Comparison of ENCODE assay signal across 12 cellular contexts in the genomic region with DNA sequence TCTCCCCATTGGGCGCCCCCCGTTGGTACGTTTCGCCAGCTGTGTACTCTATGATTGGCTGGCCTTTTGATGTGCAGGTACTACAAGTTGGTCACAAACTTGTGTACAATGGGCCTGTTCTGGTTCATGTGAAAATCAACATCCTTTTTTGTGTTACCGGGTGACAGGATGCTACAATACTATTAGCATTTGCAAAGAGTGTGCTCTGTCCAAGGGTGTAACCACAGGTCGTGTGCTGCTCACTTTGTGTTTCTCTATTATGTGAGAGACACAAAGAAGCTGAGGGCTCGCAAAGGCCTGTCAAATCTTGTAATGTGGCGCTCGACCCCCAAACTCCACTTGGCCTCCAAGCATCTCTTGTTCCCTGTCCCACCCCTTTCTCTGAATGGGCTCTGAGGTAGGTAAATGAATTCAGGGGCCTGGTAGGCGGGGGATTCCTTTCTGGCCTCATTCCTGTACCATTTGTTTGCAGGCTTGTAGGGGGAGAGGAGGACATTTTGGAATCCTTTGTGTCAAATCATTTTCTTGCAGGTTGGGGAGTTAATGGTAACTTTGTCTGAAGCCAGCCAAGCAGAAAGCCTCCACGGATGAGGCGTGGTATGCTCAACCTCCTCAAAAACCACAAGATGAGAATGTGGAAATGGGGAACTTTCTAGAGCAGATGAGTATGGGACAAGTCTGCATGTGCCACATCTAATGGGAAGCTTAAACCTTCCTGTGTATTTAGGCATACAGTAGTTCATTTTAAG.
DNase-seq lines count a peak whose midpoint lies in the region; ATAC-seq, FAIRE-seq and TF ChIP-seq lines count a peak whose summit lies in the region.
"Had no signal": no experiment of that assay in that cellular context is flagged by ENCODE, and none has a peak within 500 bp of the region (broad histone marks: within the 10 kb centered on the region; RNA-seq: fewer than 3 reads in every experiment).

No MANE protein-coding gene starts in this region.

- H3K4me2 ChIP-seq in mesendoderm (ENCODE audit: low read length) = no peak overlapping the region

- intact Hi-C loops in natural killer cell (cut with micrococcal nuclease) = no loop called here

- no peak overlapping the region for H2BK15ac ChIP-seq in mesendoderm (replicated peaks; ENCODE audit: low read depth)

- H3K36me3 ChIP-seq in mesendoderm (ENCODE audit: control insufficient read depth, insufficient read depth, low read length) = no peaks in the 10 kb centered on the region

- H3K79me1 ChIP-seq in mesendoderm (ENCODE audit: low read length) = no peaks in the 10 kb centered on the region

- H3K4me1 Mint-ChIP-seq in memory B cell = peaks cover 15% of the 10 kb centered on the region
- peaks cover 0 to 7% of the 10 kb centered on the region in 2 donors for H3K4me1 Mint-ChIP-seq in natural killer cell
- H3K4me1 Mint-ChIP-seq: stimulated activated effector memory CD8-positive, alpha-beta T cell treated with anti-CD3 and anti-CD28 coated beads, Interleukin-12 subunit alpha, Interleukin-12 subunit beta, amount 100 ng/mL, for 72 hours had no signal

- H4K8ac ChIP-seq in mesendoderm (ENCODE audit: low read depth, low read length) = no peak overlapping the region

- no peak for TF ChIP-seq POLR2A in GM12891 (IDR thresholded peaks at IDR 0.05; ENCODE audit: low read depth, low read length)

- H2BK5ac ChIP-seq in mesendoderm (ENCODE audit: low read length) = no peak overlapping the region

- TF ChIP-seq CTCF in natural killer cell (IDR thresholded peaks at IDR 0.05) = no peak

- H3K27me3 ChIP-seq in mesendoderm (ENCODE audit: insufficient read depth, low read length, poor library complexity) = no peaks in the 10 kb centered on the region

- no peak overlapping the region for H3K56ac ChIP-seq in mesendoderm (ENCODE audit: low read length)

- ATAC-seq in HG02623 (IDR thresholded peaks at IDR 0.05; ENCODE audit: unreplicated experiment) (peak; percentile 55), memory B cell (ENCODE audit: low read depth) (peak; percentile 93), natural killer cell (no peak), GM18873 (IDR thresholded peaks at IDR 0.05; ENCODE audit: low FRiP score, unreplicated experiment) (no peak)
- ATAC-seq: stimulated activated effector memory CD8-positive, alpha-beta T cell treated with anti-CD3 and anti-CD28 coated beads, Interleukin-12 subunit alpha, Interleukin-12 subunit beta, amount 100 ng/mL, for 72 hours had no signal

- H3K9me3 Mint-ChIP-seq in memory B cell = no peaks in the 10 kb centered on the region
- H3K9me3 Mint-ChIP-seq in natural killer cell = no peaks in the 10 kb centered on the region
- H3K9me3 Mint-ChIP-seq: stimulated activated effector memory CD8-positive, alpha-beta T cell treated with anti-CD3 and anti-CD28 coated beads, Interleukin-12 subunit alpha, Interleukin-12 subunit beta, amount 100 ng/mL, for 72 hours had no signal

- peak overlapping the region; percentile 85 for H3K27ac Mint-ChIP-seq in memory B cell
- H3K27ac Mint-ChIP-seq in natural killer cell = no peak overlapping the region
- H3K27ac Mint-ChIP-seq: progenitor cell of endocrine pancreas; stimulated activated effector memory CD8-positive, alpha-beta T cell treated with anti-CD3 and anti-CD28 coated beads, Interleukin-12 subunit alpha, Interleukin-12 subunit beta, amount 100 ng/mL, for 72 hours had no signal

- no peak overlapping the region for H3K23ac ChIP-seq in mesendoderm (ENCODE audit: low read length)

- no peak overlapping the region for H3K4ac ChIP-seq in mesendoderm (ENCODE audit: low read depth, low read length)

- H3K79me2 ChIP-seq in mesendoderm (ENCODE audit: control insufficient read depth, insufficient read depth, low read length) = no peaks in the 10 kb centered on the region

- H3K4me3 Mint-ChIP-seq in memory B cell (peak overlapping the region; percentile 43), natural killer cell (no peak overlapping the region)
- H3K4me3 Mint-ChIP-seq: stimulated activated effector memory CD8-positive, alpha-beta T cell treated with anti-CD3 and anti-CD28 coated beads, Interleukin-12 subunit alpha, Interleukin-12 subunit beta, amount 100 ng/mL, for 72 hours had no signal

- peaks cover 7% of the 10 kb centered on the region for H3K36me3 Mint-ChIP-seq in memory B cell
- H3K36me3 Mint-ChIP-seq in natural killer cell = no peaks in the 10 kb centered on the region

- peak; percentile 57 for FAIRE-seq in GM12891 (lab: Jason Lieb, UNC)

- WGBS in mesendoderm (ENCODE audit: extremely low coverage, insufficient coverage, low lambda C conversion rate) = no CpG with 5 or more reads among the region's 12 CpGs

- no peaks in the 10 kb centered on the region for H3K4me1 ChIP-seq in mesendoderm (ENCODE audit: control insufficient read depth, low read depth, low read length)

- H4K5ac ChIP-seq in mesendoderm (ENCODE audit: low read length) = no peak overlapping the region

- no peak overlapping the region for H2BK120ac ChIP-seq in mesendoderm (ENCODE audit: low read depth, low read length)

- no peak overlapping the region for H3K9ac ChIP-seq in mesendoderm (ENCODE audit: low read length)

- H3K27ac ChIP-seq in mesendoderm (ENCODE audit: low read depth, low read length) = no peak overlapping the region
- H3K27ac ChIP-seq: VCaP had no signal

- no peaks in the 10 kb centered on the region for H3K27me3 Mint-ChIP-seq in memory B cell
- H3K27me3 Mint-ChIP-seq in natural killer cell (ENCODE audit: low read depth in 2 of 2) = no peaks in the 10 kb centered on the region
- H3K27me3 Mint-ChIP-seq: progenitor cell of endocrine pancreas had no signal

- H3K4me3 ChIP-seq in mesendoderm (ENCODE audit: low read length) = no peak overlapping the region

- no peak for DNase-seq in GM12891 (ENCODE audit: insufficient read length, low spot score)
- peak; percentile 34 to 65 for DNase-seq in NOMO-1 (lab: John Stamatoyannopoulos, UW; ENCODE audit: unreplicated experiment in 2 of 2)
- DNase-seq in memory B cell (ENCODE audit: low spot score in 2 of 2) = no peak
- DNase-seq in mesendoderm = no peak
- DNase-seq in natural killer cell = no peak
- no peak for DNase-seq in T-helper 9 cell
- DNase-seq: NCI-H2029 had no signal

- H2AK5ac ChIP-seq in mesendoderm (ENCODE audit: low read length) = no peak overlapping the region

- no peak overlapping the region for H3K18ac ChIP-seq in mesendoderm (ENCODE audit: low read length)

TF ChIP-seq in GM12891, 5 proteins besides CTCF, POLR2A, EP300 and RAD21:
- peak; percentile 52 for TF ChIP-seq SPI1 (IDR thresholded peaks at IDR 0.05; ENCODE audit: low read depth, low read length)
- TF ChIP-seq PAX5 (IDR thresholded peaks at IDR 0.05; ENCODE audit: insufficient read depth, low read length, severe bottlenecking) = peak; percentile 87
- TF ChIP-seq POU2F2 (IDR thresholded peaks at IDR 0.05; ENCODE audit: low read depth, low read length) = no peak
- TF ChIP-seq POLR2AphosphoS5 (IDR thresholded peaks at IDR 0.05; ENCODE audit: low read depth, low read length) = no peak
TF ChIP-seq in GM12891: peak in this region for 2.

Comparison
In these comparisons a context has a peak if more than half of its experiments do, and no peak if none do; other contexts are left out.
1. DNase-seq: peak in NOMO-1 (2 of 2); none in GM12891 (single experiment), memory B cell (0 of 2), mesendoderm (single experiment), natural killer cell (single experiment) and T-helper 9 cell (single experiment).
2. ATAC-seq: peak in HG02623 (single experiment) and memory B cell (single experiment); none in natural killer cell (0 of 3) and GM18873 (single experiment).